22 cellular contexts compared by ENCODE assay signal in the genomic region with DNA sequence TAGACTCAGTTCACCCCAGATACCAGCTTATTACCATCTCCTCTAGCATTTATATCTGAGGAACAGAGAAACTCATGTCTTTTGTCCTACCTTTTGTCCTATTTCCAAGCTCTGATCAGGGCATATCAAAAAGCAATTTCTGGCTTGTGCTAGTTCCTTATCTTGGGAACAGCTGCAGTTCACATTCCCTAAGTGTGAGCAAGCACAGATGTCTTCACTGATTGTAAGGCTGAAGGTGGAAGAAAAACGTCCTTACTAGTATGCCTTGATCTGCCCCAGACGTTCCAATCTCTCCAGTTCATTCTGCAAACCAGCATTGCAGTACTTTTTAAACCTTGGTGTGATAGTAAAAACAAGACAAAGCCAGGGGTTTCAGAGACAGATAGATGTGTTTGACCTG.
A peak's percentile ranks its signal among the peaks of the same experiment; 100 is the strongest.
DNase-seq lines count a peak whose midpoint lies in the region; ATAC-seq lines count a peak whose summit lies in the region.
"Had no signal": no experiment of that assay in that cellular context is flagged by ENCODE, and none has a peak within 500 bp of the region (broad histone marks: within the 10 kb centered on the region; RNA-seq: fewer than 3 reads in every experiment).

No MANE protein-coding gene starts in this region.

- DNase-seq in LHCN-M2 (ENCODE audit: low read depth) = peak; percentile 52
- DNase-seq in astrocyte of the hippocampus (ENCODE audit: low read depth, low spot score) = peak; percentile 67
- peak; percentile 2 for DNase-seq in hepatic stellate cell (ENCODE audit: low spot score)
- DNase-seq in activated naive CD8-positive, alpha-beta T cell treated with anti-CD3 and anti-CD28 coated beads, Interleukin-2, amount 50 U/mL, for 24 hours = no peak
- DNase-seq in T-helper 2 cell = no peak
- DNase-seq: activated CD4-positive, alpha-beta T cell treated with anti-CD3 and anti-CD28 coated beads, Interleukin-2, amount 50 U/mL, for 1 hour; activated CD8-positive, alpha-beta memory T cell treated with anti-CD3 and anti-CD28 coated beads, Interleukin-2, amount 50 U/mL, for 48 hours; activated gamma-delta T cell treated with Interleukin-2 at 50 U/mL for 16 hours; amniotic stem cell; central memory CD4-positive, alpha-beta T cell; dorsolateral prefrontal cortex; NCI-H1105; NCI-H2029 treated with DMSO at 0.1 percent for 48 hours; NCI-H446 treated with DMSO at 0.1 percent for 48 hours; NK-92 treated with Interleukin-12 subunit alpha and Interleukin-12 subunit beta, amount 100 ng/mL, for 24 hours; psoas muscle; stimulated activated CD4-positive, alpha-beta T cell treated with anti-CD3 and anti-CD28 coated beads, Interleukin-2, amount 100 ng/mL, for 48 hours; stimulated activated naive CD4-positive, alpha-beta T cell; WERI-Rb-1 had no signal

- H3K9me3 Mint-ChIP-seq in activated naive CD8-positive, alpha-beta T cell treated with anti-CD3 and anti-CD28 coated beads, Interleukin-2, amount 50 U/mL, for 24 hours = peaks cover 5% of the 10 kb centered on the region

- no peaks in the 10 kb centered on the region for H3K36me3 Mint-ChIP-seq in activated naive CD8-positive, alpha-beta T cell treated with anti-CD3 and anti-CD28 coated beads, Interleukin-2, amount 50 U/mL, for 24 hours (ENCODE audit: low read depth)

- ATAC-seq in GM18502 (IDR thresholded peaks at IDR 0.05; ENCODE audit: poor library complexity, unreplicated experiment) (no peak), GM18511 (IDR thresholded peaks at IDR 0.05; ENCODE audit: unreplicated experiment) (no peak)
- no peak for ATAC-seq in activated naive CD8-positive, alpha-beta T cell treated with anti-CD3 and anti-CD28 coated beads, Interleukin-2, amount 50 U/mL, for 24 hours
- ATAC-seq: foreskin keratinocyte, psoas muscle had no signal

- H3K27me3 Mint-ChIP-seq in activated naive CD8-positive, alpha-beta T cell treated with anti-CD3 and anti-CD28 coated beads, Interleukin-2, amount 50 U/mL, for 24 hours = no peaks in the 10 kb centered on the region

- H3K27ac Mint-ChIP-seq in activated naive CD8-positive, alpha-beta T cell treated with anti-CD3 and anti-CD28 coated beads, Interleukin-2, amount 50 U/mL, for 24 hours = no peak overlapping the region

- no peak overlapping the region for H3K4me3 Mint-ChIP-seq in activated naive CD8-positive, alpha-beta T cell treated with anti-CD3 and anti-CD28 coated beads, Interleukin-2, amount 50 U/mL, for 24 hours

- no peaks in the 10 kb centered on the region for H3K4me1 Mint-ChIP-seq in activated naive CD8-positive, alpha-beta T cell treated with anti-CD3 and anti-CD28 coated beads, Interleukin-2, amount 50 U/mL, for 24 hours

Comparison
In these comparisons a context has a peak if more than half of its experiments do, and no peak if none do; other contexts are left out.
1. DNase-seq: peak in LHCN-M2 (single experiment), astrocyte of the hippocampus (single experiment) and hepatic stellate cell (single experiment); none in activated naive CD8-positive, alpha-beta T cell treated with anti-CD3 and anti-CD28 coated beads, Interleukin-2, amount 50 U/mL, for 24 hours (single experiment) and T-helper 2 cell (0 of 5).